15 cellular contexts compared by ENCODE assay signal in the genomic region with DNA sequence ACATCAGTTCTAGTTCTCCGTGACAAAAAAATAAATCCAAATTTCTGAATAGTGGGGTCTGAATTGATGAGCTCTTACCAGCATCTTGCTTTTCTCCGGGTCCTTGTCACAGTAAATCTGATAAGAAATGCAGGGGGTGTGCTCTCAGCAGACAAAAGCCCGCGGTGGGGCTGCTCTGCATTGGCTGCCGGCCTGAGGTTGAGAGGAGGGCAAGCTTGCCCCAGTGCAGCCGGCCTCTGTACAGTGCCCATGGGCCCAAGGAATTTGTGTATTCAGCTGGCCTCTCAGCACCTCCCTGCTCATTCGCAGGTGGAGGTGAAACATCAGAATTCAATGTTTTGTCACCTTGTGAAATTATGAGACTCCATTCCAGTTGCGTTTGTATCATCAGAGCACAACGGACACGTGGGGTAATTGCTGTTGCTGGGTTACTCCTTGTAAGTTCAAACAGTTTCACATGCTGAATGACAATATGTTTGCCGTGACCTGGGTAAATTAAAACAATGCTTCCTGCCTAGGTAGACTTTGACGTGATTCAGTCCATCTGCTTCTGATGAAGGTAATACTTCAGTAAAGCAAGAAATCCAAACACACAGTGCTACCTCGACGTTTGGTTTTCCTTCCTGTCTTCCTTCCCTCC.
DNase-seq lines count a peak whose midpoint lies in the region; ATAC-seq and TF ChIP-seq lines count a peak whose summit lies in the region.
"Had no signal": no experiment of that assay in that cellular context is flagged by ENCODE, and none has a peak within 500 bp of the region (broad histone marks: within the 10 kb centered on the region; RNA-seq: fewer than 3 reads in every experiment).

No MANE protein-coding gene starts in this region.

- H3K27me3 ChIP-seq in thyroid gland = no peaks in the 10 kb centered on the region
- no peaks in the 10 kb centered on the region for H3K27me3 ChIP-seq in transverse colon
- H3K27me3 ChIP-seq: uterus had no signal

- H3K4me3 ChIP-seq in thyroid gland (replicated peaks in 1 of 3) (no peak overlapping the region), transverse colon (no peak overlapping the region)
- H3K4me3 ChIP-seq: uterus had no signal

- in situ Hi-C loops in transverse colon (cut with MboI; ENCODE audit: low pct_ligation_motif_present in 1 of 4, low pct_unique_long_range_greater_than_20kb in 1 of 4, low sequenced_read_pairs in 3 of 4) = no loop called here

- DNase-seq in NCI-H1092 treated with DMSO at 0.1 percent for 48 hours (lab: John Stamatoyannopoulos, UW) (peak; percentile 77), NCI-H2196 (lab: John Stamatoyannopoulos, UW; ENCODE audit: unreplicated experiment) (peak; percentile 64), SK-N-DZ (ENCODE audit: low spot score) (peak; percentile 59), thyroid gland (peak; percentile 51 to 61), transverse colon (no peak), AG20443 (ENCODE audit: low spot score) (no peak)
- DNase-seq: activated CD4-positive, alpha-beta T cell treated with anti-CD3 and anti-CD28 coated beads for 36 hours; activated CD8-positive, alpha-beta memory T cell treated with anti-CD3 and anti-CD28 coated beads, Interleukin-2, amount 10 ng/mL, durations not matched to agents 7 days and 5 days; activated effector memory CD4-positive, alpha-beta T cell treated with anti-CD3 and anti-CD28 coated beads, Interleukin-2, amount 50 U/mL, for 16 hours; H9; natural killer cell; PC-3; posterior cingulate gyrus; uterus had no signal

- intact Hi-C loops in thyroid gland (cut with DNase I) = no loop called here
- intact Hi-C loops in transverse colon (cut with DNase I; ENCODE audit: low total_unique reads) = no loop called here

- 26 to 42% methylated on average over 8 to 14 of the region's 14 CpGs for WGBS in thyroid gland, 2 donors
- 47 to 64% methylated on average over 7 to 14 of the region's 14 CpGs for WGBS in transverse colon (ENCODE audit: low coverage in 1 of 2), 2 donors

- no peak for ATAC-seq in HG03521 (IDR thresholded peaks at IDR 0.05; ENCODE audit: unreplicated experiment)
- ATAC-seq: activated CD4-positive, alpha-beta T cell treated with anti-CD3 and anti-CD28 coated beads for 36 hours; activated CD8-positive, alpha-beta memory T cell treated with anti-CD3 and anti-CD28 coated beads, Interleukin-2, amount 10 ng/mL, durations not matched to agents 7 days and 5 days; natural killer cell; PC-3 had no signal

- TF ChIP-seq CTCF in thyroid gland (IDR thresholded peaks at IDR 0.05) = no peak
- no peak for TF ChIP-seq CTCF in transverse colon (IDR thresholded peaks at IDR 0.05)

- no peak for TF ChIP-seq POLR2A in thyroid gland (IDR thresholded peaks at IDR 0.05)
- TF ChIP-seq POLR2A in transverse colon (IDR thresholded peaks at IDR 0.05) = no peak

- H3K36me3 ChIP-seq in thyroid gland = no peaks in the 10 kb centered on the region
- H3K36me3 ChIP-seq in transverse colon = no peaks in the 10 kb centered on the region
- H3K36me3 ChIP-seq: uterus had no signal

- no peaks in the 10 kb centered on the region for H3K4me1 ChIP-seq in thyroid gland
- no peaks in the 10 kb centered on the region for H3K4me1 ChIP-seq in transverse colon
- H3K4me1 ChIP-seq: uterus had no signal

- H3K27ac ChIP-seq in thyroid gland = no peak overlapping the region
- no peak overlapping the region for H3K27ac ChIP-seq in transverse colon

- H3K9me3 ChIP-seq in thyroid gland (no peaks in the 10 kb centered on the region), transverse colon (no peaks in the 10 kb centered on the region)
- H3K9me3 ChIP-seq: uterus had no signal

- no peak for TF ChIP-seq EP300 in transverse colon (IDR thresholded peaks at IDR 0.05; ENCODE audit: low read depth)

Comparison
In these comparisons a context has a peak if more than half of its experiments do, and no peak if none do; other contexts are left out.
1. DNase-seq: peak in NCI-H1092 treated with DMSO at 0.1 percent for 48 hours (single experiment), NCI-H2196 (single experiment), SK-N-DZ (single experiment) and thyroid gland (2 of 2); none in transverse colon (single experiment) and AG20443 (single experiment).